ENCODE assay signal across 1 cellular context in the genomic region with DNA sequence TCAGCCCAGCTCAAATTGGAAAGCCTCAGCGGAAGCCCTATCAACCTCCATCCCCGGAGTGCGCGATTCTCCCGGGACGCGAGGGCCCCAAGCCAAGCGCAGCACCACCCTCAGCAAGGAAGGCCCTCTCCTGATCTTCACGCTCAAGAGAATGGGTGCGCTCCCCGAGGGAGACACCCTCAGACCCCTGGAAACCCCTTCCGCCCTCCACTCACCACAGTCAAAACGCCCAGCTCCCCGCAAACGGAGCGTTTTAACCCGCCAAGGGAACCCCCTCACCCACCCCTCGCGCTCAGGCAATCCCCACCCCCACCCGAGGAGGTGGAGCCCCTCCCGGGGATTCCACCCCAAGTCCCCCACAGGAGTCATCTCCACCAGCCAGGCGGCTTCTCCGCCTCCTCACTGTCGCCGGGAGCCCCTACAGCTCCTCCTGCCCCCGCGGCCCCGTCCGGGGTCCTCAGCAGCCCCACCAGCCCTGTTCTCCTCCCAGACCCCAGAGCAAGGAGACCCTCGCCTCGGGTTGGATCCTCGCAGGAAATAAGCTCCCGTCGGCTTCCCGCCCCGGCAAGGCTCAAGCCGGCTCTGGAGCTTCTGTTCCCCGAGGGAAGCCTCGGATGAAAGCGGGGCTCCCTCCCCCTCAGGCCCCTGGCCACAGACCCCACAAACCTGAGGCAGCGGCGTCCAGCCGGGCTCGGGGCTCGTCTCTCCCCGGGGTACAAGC.
TF ChIP-seq lines count a peak whose summit lies in the region.

No MANE protein-coding gene starts in this region.

TF ChIP-seq in GM12878, 131 proteins besides CTCF, POLR2A, EP300 and RAD21:
- TF ChIP-seq STAT3 (IDR thresholded peaks at IDR 0.05; ENCODE audit: low read depth, low read length) (no peak), RFX5 (IDR thresholded peaks at IDR 0.05; ENCODE audit: low read depth, low read length) (no peak), EGR1 (IDR thresholded peaks at IDR 0.05; ENCODE audit: borderline replicate concordance in 1 of 2, low read depth in 2 of 2, low read length in 2 of 2) (peak in 1 of 2 experiments; percentile 47; a peak in 1 of 3 replicates), IKZF1 (conservative IDR thresholded peaks at IDR 0.05) (peak; percentile 66; the same call in 1 of the 2 replicates), ATF7 (IDR thresholded peaks at IDR 0.05; ENCODE audit: low read depth) (no peak), SREBF1 (IDR thresholded peaks at IDR 0.05; ENCODE audit: low read length) (no peak), MTA2 (IDR thresholded peaks at IDR 0.05; ENCODE audit: low read depth) (0 out of 2 replicates have a peak, but pooled peaks have one; percentile 8), TAF1 (IDR thresholded peaks at IDR 0.05; ENCODE audit: borderline replicate concordance, low read depth, low read length) (peak; percentile 33; the same call in 1 of the 2 replicates), RBBP5 (conservative IDR thresholded peaks at IDR 0.05) (no peak)
- TF ChIP-seq, protein P1, sequence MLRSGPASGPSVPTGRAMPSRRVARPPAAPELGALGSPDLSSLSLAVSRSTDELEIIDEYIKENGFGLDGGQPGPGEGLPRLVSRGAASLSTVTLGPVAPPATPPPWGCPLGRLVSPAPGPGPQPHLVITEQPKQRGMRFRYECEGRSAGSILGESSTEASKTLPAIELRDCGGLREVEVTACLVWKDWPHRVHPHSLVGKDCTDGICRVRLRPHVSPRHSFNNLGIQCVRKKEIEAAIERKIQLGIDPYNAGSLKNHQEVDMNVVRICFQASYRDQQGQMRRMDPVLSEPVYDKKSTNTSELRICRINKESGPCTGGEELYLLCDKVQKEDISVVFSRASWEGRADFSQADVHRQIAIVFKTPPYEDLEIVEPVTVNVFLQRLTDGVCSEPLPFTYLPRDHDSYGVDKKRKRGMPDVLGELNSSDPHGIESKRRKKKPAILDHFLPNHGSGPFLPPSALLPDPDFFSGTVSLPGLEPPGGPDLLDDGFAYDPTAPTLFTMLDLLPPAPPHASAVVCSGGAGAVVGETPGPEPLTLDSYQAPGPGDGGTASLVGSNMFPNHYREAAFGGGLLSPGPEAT (IDR thresholded peaks at IDR 0.05; ENCODE audit: low read depth), result 0 out of 2 replicates have a peak, but pooled peaks have one; percentile 22
- TF ChIP-seq, protein P2, sequence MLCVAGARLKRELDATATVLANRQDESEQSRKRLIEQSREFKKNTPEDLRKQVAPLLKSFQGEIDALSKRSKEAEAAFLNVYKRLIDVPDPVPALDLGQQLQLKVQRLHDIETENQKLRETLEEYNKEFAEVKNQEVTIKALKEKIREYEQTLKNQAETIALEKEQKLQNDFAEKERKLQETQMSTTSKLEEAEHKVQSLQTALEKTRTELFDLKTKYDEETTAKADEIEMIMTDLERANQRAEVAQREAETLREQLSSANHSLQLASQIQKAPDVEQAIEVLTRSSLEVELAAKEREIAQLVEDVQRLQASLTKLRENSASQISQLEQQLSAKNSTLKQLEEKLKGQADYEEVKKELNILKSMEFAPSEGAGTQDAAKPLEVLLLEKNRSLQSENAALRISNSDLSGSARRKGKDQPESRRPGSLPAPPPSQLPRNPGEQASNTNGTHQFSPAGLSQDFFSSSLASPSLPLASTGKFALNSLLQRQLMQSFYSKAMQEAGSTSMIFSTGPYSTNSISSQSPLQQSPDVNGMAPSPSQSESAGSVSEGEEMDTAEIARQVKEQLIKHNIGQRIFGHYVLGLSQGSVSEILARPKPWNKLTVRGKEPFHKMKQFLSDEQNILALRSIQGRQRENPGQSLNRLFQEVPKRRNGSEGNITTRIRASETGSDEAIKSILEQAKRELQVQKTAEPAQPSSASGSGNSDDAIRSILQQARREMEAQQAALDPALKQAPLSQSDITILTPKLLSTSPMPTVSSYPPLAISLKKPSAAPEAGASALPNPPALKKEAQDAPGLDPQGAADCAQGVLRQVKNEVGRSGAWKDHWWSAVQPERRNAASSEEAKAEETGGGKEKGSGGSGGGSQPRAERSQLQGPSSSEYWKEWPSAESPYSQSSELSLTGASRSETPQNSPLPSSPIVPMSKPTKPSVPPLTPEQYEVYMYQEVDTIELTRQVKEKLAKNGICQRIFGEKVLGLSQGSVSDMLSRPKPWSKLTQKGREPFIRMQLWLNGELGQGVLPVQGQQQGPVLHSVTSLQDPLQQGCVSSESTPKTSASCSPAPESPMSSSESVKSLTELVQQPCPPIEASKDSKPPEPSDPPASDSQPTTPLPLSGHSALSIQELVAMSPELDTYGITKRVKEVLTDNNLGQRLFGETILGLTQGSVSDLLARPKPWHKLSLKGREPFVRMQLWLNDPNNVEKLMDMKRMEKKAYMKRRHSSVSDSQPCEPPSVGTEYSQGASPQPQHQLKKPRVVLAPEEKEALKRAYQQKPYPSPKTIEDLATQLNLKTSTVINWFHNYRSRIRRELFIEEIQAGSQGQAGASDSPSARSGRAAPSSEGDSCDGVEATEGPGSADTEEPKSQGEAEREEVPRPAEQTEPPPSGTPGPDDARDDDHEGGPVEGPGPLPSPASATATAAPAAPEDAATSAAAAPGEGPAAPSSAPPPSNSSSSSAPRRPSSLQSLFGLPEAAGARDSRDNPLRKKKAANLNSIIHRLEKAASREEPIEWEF (IDR thresholded peaks at IDR 0.05; ENCODE audit: insufficient replicate concordance, low read depth, low read length), result no peak
- TF ChIP-seq, protein P3, sequence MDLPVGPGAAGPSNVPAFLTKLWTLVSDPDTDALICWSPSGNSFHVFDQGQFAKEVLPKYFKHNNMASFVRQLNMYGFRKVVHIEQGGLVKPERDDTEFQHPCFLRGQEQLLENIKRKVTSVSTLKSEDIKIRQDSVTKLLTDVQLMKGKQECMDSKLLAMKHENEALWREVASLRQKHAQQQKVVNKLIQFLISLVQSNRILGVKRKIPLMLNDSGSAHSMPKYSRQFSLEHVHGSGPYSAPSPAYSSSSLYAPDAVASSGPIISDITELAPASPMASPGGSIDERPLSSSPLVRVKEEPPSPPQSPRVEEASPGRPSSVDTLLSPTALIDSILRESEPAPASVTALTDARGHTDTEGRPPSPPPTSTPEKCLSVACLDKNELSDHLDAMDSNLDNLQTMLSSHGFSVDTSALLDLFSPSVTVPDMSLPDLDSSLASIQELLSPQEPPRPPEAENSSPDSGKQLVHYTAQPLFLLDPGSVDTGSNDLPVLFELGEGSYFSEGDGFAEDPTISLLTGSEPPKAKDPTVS (IDR thresholded peaks at IDR 0.05; ENCODE audit: low read depth, low read length), result no peak
- TF ChIP-seq, protein P4, sequence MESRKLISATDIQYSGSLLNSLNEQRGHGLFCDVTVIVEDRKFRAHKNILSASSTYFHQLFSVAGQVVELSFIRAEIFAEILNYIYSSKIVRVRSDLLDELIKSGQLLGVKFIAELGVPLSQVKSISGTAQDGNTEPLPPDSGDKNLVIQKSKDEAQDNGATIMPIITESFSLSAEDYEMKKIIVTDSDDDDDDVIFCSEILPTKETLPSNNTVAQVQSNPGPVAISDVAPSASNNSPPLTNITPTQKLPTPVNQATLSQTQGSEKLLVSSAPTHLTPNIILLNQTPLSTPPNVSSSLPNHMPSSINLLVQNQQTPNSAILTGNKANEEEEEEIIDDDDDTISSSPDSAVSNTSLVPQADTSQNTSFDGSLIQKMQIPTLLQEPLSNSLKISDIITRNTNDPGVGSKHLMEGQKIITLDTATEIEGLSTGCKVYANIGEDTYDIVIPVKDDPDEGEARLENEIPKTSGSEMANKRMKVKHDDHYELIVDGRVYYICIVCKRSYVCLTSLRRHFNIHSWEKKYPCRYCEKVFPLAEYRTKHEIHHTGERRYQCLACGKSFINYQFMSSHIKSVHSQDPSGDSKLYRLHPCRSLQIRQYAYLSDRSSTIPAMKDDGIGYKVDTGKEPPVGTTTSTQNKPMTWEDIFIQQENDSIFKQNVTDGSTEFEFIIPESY (IDR thresholded peaks at IDR 0.05), result no peak
- TF ChIP-seq, protein P5, sequence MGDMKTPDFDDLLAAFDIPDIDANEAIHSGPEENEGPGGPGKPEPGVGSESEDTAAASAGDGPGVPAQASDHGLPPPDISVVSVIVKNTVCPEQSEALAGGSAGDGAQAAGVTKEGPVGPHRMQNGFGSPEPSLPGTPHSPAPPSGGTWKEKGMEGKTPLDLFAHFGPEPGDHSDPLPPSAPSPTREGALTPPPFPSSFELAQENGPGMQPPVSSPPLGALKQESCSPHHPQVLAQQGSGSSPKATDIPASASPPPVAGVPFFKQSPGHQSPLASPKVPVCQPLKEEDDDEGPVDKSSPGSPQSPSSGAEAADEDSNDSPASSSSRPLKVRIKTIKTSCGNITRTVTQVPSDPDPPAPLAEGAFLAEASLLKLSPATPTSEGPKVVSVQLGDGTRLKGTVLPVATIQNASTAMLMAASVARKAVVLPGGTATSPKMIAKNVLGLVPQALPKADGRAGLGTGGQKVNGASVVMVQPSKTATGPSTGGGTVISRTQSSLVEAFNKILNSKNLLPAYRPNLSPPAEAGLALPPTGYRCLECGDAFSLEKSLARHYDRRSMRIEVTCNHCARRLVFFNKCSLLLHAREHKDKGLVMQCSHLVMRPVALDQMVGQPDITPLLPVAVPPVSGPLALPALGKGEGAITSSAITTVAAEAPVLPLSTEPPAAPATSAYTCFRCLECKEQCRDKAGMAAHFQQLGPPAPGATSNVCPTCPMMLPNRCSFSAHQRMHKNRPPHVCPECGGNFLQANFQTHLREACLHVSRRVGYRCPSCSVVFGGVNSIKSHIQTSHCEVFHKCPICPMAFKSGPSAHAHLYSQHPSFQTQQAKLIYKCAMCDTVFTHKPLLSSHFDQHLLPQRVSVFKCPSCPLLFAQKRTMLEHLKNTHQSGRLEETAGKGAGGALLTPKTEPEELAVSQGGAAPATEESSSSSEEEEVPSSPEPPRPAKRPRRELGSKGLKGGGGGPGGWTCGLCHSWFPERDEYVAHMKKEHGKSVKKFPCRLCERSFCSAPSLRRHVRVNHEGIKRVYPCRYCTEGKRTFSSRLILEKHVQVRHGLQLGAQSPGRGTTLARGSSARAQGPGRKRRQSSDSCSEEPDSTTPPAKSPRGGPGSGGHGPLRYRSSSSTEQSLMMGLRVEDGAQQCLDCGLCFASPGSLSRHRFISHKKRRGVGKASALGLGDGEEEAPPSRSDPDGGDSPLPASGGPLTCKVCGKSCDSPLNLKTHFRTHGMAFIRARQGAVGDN (IDR thresholded peaks at IDR 0.05), result no peak
TF ChIP-seq in GM12878: peak in this region for 5.
